18 cellular contexts compared by ENCODE assay signal in genomic region chr12:8676651-8677050, GRCh38. TPM values are rescaled to one million over a fixed set of nuclear protein-coding genes. Genes with fewer than 3 reads are reported as not detected.
DNase-seq lines count a peak whose midpoint lies in the region; FAIRE-seq and TF ChIP-seq lines count a peak whose summit lies in the region.
"Had no signal": no experiment of that assay in that cellular context is flagged by ENCODE, and none has a peak within 500 bp of the region (broad histone marks: within the 10 kb centered on the region; RNA-seq: fewer than 3 reads in every experiment).

No MANE protein-coding gene starts in this region.

- H3K4me3 Mint-ChIP-seq in HFFc6 = no peak overlapping the region
- H3K4me3 Mint-ChIP-seq: B cell had no signal

- H3K4me3 ChIP-seq in bronchial epithelial cell (ENCODE audit: low read depth, low read length) = no peak overlapping the region
- no peak overlapping the region for H3K4me3 ChIP-seq in smooth muscle cell
- H3K4me3 ChIP-seq in osteoblast (ENCODE audit: insufficient read depth, low read length) = no peak overlapping the region

- no peaks in the 10 kb centered on the region for H3K79me2 ChIP-seq in smooth muscle cell (ENCODE audit: low read depth)
- H3K79me2 ChIP-seq in osteoblast (ENCODE audit: insufficient read depth, low read length) = no peaks in the 10 kb centered on the region

- H3K9me3 ChIP-seq in smooth muscle cell (replicated peaks; ENCODE audit: low read depth) = no peaks in the 10 kb centered on the region
- no peaks in the 10 kb centered on the region for H3K9me3 ChIP-seq in osteoblast (ENCODE audit: low read depth, low read length)

- no peak overlapping the region for H3K27ac Mint-ChIP-seq in HFFc6
- H3K27ac Mint-ChIP-seq: B cell had no signal

- H4K20me1 ChIP-seq in smooth muscle cell (ENCODE audit: low read depth) (no peaks in the 10 kb centered on the region), osteoblast (ENCODE audit: insufficient read depth, low read length) (no peaks in the 10 kb centered on the region)

- peaks cover 10% of the 10 kb centered on the region for H3F3A ChIP-seq in smooth muscle cell (ENCODE audit: low read depth)

- H3K9ac ChIP-seq in smooth muscle cell (ENCODE audit: low read depth) = no peak overlapping the region

- no peak overlapping the region for H3K4me2 ChIP-seq in smooth muscle cell
- no peak overlapping the region for H3K4me2 ChIP-seq in osteoblast (ENCODE audit: insufficient read depth, low read length)

- WGBS in smooth muscle cell (ENCODE audit: low lambda C conversion rate) = 85% methylated on average over 4 of the region's 4 CpGs

- FAIRE-seq in bronchial epithelial cell (lab: Jason Lieb, UNC) = no peak
- FAIRE-seq: GM12892 had no signal

- H3K4me1 ChIP-seq in smooth muscle cell (ENCODE audit: low read depth) = peaks cover 7% of the 10 kb centered on the region
- H3K4me1 ChIP-seq in osteoblast (ENCODE audit: insufficient read depth, low read length) = peaks cover 9% of the 10 kb centered on the region

- TF ChIP-seq CTCF in bronchial epithelial cell (IDR thresholded peaks at IDR 0.05; ENCODE audit: insufficient read depth, low read length, severe bottlenecking) (no peak), smooth muscle cell (IDR thresholded peaks at IDR 0.05; ENCODE audit: borderline replicate concordance, insufficient read depth, poor library complexity, severe bottlenecking) (no peak), HFFc6 (IDR thresholded peaks at IDR 0.05) (no peak), osteoblast (IDR thresholded peaks at IDR 0.05; ENCODE audit: extremely low read depth, low read depth, low read length) (no peak)

- H3K36me3 ChIP-seq in bronchial epithelial cell (ENCODE audit: control insufficient read depth, insufficient read depth, low read length) = no peaks in the 10 kb centered on the region
- H3K36me3 ChIP-seq in smooth muscle cell (ENCODE audit: low read depth) = no peaks in the 10 kb centered on the region
- H3K36me3 ChIP-seq in osteoblast (ENCODE audit: insufficient read depth, low read length) = no peaks in the 10 kb centered on the region

- H3K9me3 Mint-ChIP-seq in HFFc6 = no peaks in the 10 kb centered on the region
- H3K9me3 Mint-ChIP-seq: CD4-positive, alpha-beta memory T cell had no signal

- H3K27me3 ChIP-seq in bronchial epithelial cell (ENCODE audit: control insufficient read depth, insufficient read depth, low read length) (no peaks in the 10 kb centered on the region), smooth muscle cell (ENCODE audit: low read depth) (no peaks in the 10 kb centered on the region), osteoblast (ENCODE audit: insufficient read depth, low read length) (no peaks in the 10 kb centered on the region)

- H2AFZ ChIP-seq in smooth muscle cell (ENCODE audit: low read depth) = peak overlapping the region; percentile 14
- no peak overlapping the region for H2AFZ ChIP-seq in osteoblast (ENCODE audit: low read length)

- peaks cover 38% of the 10 kb centered on the region for H3K4me1 Mint-ChIP-seq in HFFc6 (ENCODE audit: low read depth)

- DNase-seq in Daoy (ENCODE audit: low read depth) = peak; percentile 37
- DNase-seq in bronchial epithelial cell (ENCODE audit: low read depth) = peak; percentile 34
- no peak for DNase-seq in epithelial cell of prostate (ENCODE audit: low read depth, low spot score)
- DNase-seq in smooth muscle cell (lab: John Stamatoyannopoulos, UW; ENCODE audit: unreplicated experiment) = no peak
- no peak for DNase-seq in cortex of kidney (lab: John Stamatoyannopoulos, UW)
- no peak for DNase-seq in putamen (ENCODE audit: low spot score)
- no peak for DNase-seq in HFFc6
- no peak for DNase-seq in osteoblast (ENCODE audit: insufficient read length, low spot score, missing footprints)
- DNase-seq: CD4-positive, alpha-beta memory T cell; DMS79 treated with DMSO at 0.1 percent for 48 hours; GDM1; GOT3; HCEC 1CT; IMR-90 had no signal

- peak overlapping the region; percentile 14 for H3K27ac ChIP-seq in epithelial cell of prostate
- H3K27ac ChIP-seq in smooth muscle cell (ENCODE audit: low read depth) = peak overlapping the region; percentile 30
- H3K27ac ChIP-seq in osteoblast (ENCODE audit: low read depth, low read length) = no peak overlapping the region
- H3K27ac ChIP-seq: C4-2B had no signal

- H3K27me3 Mint-ChIP-seq in HFFc6 (ENCODE audit: insufficient read depth) = no peaks in the 10 kb centered on the region; the same call in none of the 2 replicates

- H3K36me3 Mint-ChIP-seq in HFFc6 (ENCODE audit: low read depth) = no peaks in the 10 kb centered on the region
- H3K36me3 Mint-ChIP-seq: CD4-positive, alpha-beta memory T cell had no signal

RNA-seq across cellular contexts. Expression of gene MFAP5, which starts 14.0 kb away (rescaled TPM):
- total RNA-seq in Daoy (2014; rRNA removed; shearing (Covaris generic)) = 1.1 and 3.9 TPM in 2 replicates
- total RNA-seq in bronchial epithelial cell (6.6 and 9.0 TPM in 2 replicates), smooth muscle cell (96.5 and 120 TPM in 2 replicates), osteoblast (57.9 and 88.4 TPM in 2 replicates)
- 33.5 and 92.4 TPM in 2 replicates for polyA plus RNA-seq in smooth muscle cell
- total RNA-seq in HFFc6 (2021; fragmentation: NEBNext Ultra II Directional; extraction: Animal tissue kit (Norgen Biotek cat#: 25700)) = 100 to 1,000 TPM in 4 of 6 experiments, 10 to 100 TPM in 2; 42.1 to 194 (median 167) TPM
- total RNA-seq: CD4-positive, alpha-beta memory T cell; HT-29 had no signal
- polyA plus RNA-seq: CD4-positive, alpha-beta memory T cell had no signal

RNA-seq across cellular contexts. Expression of gene RIMKLB, which starts 21.1 kb away (rescaled TPM):
- total RNA-seq in Daoy (2014; rRNA removed; shearing (Covaris generic)) = 21.3 and 22.3 TPM in 2 replicates
- total RNA-seq in bronchial epithelial cell = 36.7 and 42.6 TPM in 2 replicates
- total RNA-seq in smooth muscle cell = 32.1 and 46.2 TPM in 2 replicates
- polyA plus RNA-seq in smooth muscle cell = 11.9 and 20.7 TPM in 2 replicates
- 10 to 100 TPM in 1 of 6 experiments, 1 to 10 TPM in 5; 8.5 to 10.7 (median 9.0) TPM for total RNA-seq in HFFc6 (2021; fragmentation: NEBNext Ultra II Directional; extraction: Animal tissue kit (Norgen Biotek cat#: 25700))
- total RNA-seq in osteoblast = 29.8 and 35.5 TPM in 2 replicates
- total RNA-seq: HT-29 had no signal

Comparison
In these comparisons a context has a peak if more than half of its experiments do, and no peak if none do; other contexts are left out.
1. DNase-seq: peak in Daoy (single experiment) and bronchial epithelial cell (single experiment); none in epithelial cell of prostate (single experiment), smooth muscle cell (single experiment), cortex of kidney (single experiment), putamen (single experiment), HFFc6 (single experiment) and osteoblast (single experiment).